In genomic region chr17:57106107-57106835, GRCh38 we compare ENCODE assay signal across 9 cellular contexts. TPM values are rescaled to one million over a fixed set of nuclear protein-coding genes. Genes with fewer than 3 reads are reported as not detected.
DNase-seq lines count a peak whose midpoint lies in the region; ATAC-seq, FAIRE-seq and TF ChIP-seq lines count a peak whose summit lies in the region.
"Had no signal": no experiment of that assay in that cellular context is flagged by ENCODE, and none has a peak within 500 bp of the region (broad histone marks: within the 10 kb centered on the region; RNA-seq: fewer than 3 reads in every experiment).

No MANE protein-coding gene starts in this region.

- no peak overlapping the region for H3K4me2 ChIP-seq in K562 (ENCODE audit: insufficient read depth, low read length)

- no peak overlapping the region for H2AFZ ChIP-seq in K562 (ENCODE audit: low read depth, low read length)

- H3K4me3 ChIP-seq in K562, result no peak overlapping the region
- no peak overlapping the region for H3K4me3 ChIP-seq in right lobe of liver

- FAIRE-seq in D721Med (lab: Jason Lieb, UNC) (no peak), K562 (lab: Jason Lieb, UNC) (no peak)

- peaks cover 55% of the 10 kb centered on the region for H3K79me2 ChIP-seq in K562 (ENCODE audit: control insufficient read depth, insufficient read depth, low read length)

- H3K4me1 ChIP-seq in K562 (replicated peaks in 1 of 2; ENCODE audit: control insufficient read depth in 2 of 2, insufficient read depth in 2 of 2, low read length in 2 of 2), result peaks cover 31 to 34% of the 10 kb centered on the region in 2 experiments
- peaks cover 0 to 52% (median 24%) of the 10 kb centered on the region in 4 donors for H3K4me1 ChIP-seq in right lobe of liver

- POLR2A ChIA-PET in K562 (lab: Yijun Ruan, JAX), result interaction anchor here (0.7 to 1.5 kb wide), 5 partner anchors 9 to 436 kb away, joined by 3 to 8 read pairs (median 3); no protein-coding TSS in a partner anchor

- no peak for TF ChIP-seq EP300 in K562 (IDR thresholded peaks at IDR 0.05; ENCODE audit: low read length)

- H4K20me1 ChIP-seq in K562 (replicated peaks; ENCODE audit: control insufficient read depth, insufficient read depth, low read length), result no peaks in the 10 kb centered on the region; the same call in 1 of the 2 replicates

- peak; percentile 42 for TF ChIP-seq CTCF in D721Med (IDR thresholded peaks at IDR 0.05; ENCODE audit: insufficient read depth, missing control alignments)
- peak; percentile 44 to 56 (median 54) for TF ChIP-seq CTCF in K562 (IDR thresholded peaks at IDR 0.05 in 2 of 3, conservative IDR thresholded peaks at IDR 0.05 in 1 of 3; ENCODE audit: insufficient read depth in 2 of 3, low read depth in 1 of 3, low read length in 3 of 3)
- TF ChIP-seq CTCF in right lobe of liver (IDR thresholded peaks at IDR 0.05), result peak; percentile 20 to 50 (median 44)

- TSS peak; percentile 59 for BruUV-seq in K562 (replicated peaks; lab: Mats Ljungman, UMichigan)

- peaks cover 53% of the 10 kb centered on the region for H3K36me3 ChIP-seq in K562 (ENCODE audit: control insufficient read depth, insufficient read depth, low read length)
- no peaks in the 10 kb centered on the region for H3K36me3 ChIP-seq in right lobe of liver

- intact Hi-C loops in K562 (cut with micrococcal nuclease) (no loop called here), right lobe of liver (cut with DNase I) (no loop called here)

- H3K27ac ChIP-seq in K562 (ENCODE audit: extremely low read depth, low read depth, low read length) (no peak overlapping the region), right lobe of liver (no peak overlapping the region)

- 78% methylated on average over 17 of the region's 17 CpGs for WGBS in K562 (ENCODE audit: insufficient coverage, low coverage, missing lambda C conversion rate)
- 80% methylated on average over 12 of the region's 17 CpGs for WGBS in right lobe of liver (ENCODE audit: insufficient coverage, low coverage, low lambda C conversion rate, missing lambda C conversion rate)

- ATAC-seq in K562, result peak; percentile 61
- ATAC-seq in right lobe of liver, result peak; percentile 27 to 57 (median 34)
- no peak for ATAC-seq in GM18909 (IDR thresholded peaks at IDR 0.05; ENCODE audit: poor library complexity, unreplicated experiment)

- H3K9me1 ChIP-seq in K562 (ENCODE audit: control insufficient read depth, insufficient read depth, low read length), result peaks cover 4% of the 10 kb centered on the region

- CTCF ChIA-PET in K562 (lab: Yijun Ruan, JAX; ENCODE audit: low intra/inter-chr PET ratio), result no interaction called here

- H3K9me3 ChIP-seq in K562 (replicated peaks; ENCODE audit: control insufficient read depth, insufficient read depth, low read depth, low read length), result no peaks in the 10 kb centered on the region
- no peaks in the 10 kb centered on the region for H3K9me3 ChIP-seq in right lobe of liver

- TF ChIP-seq RAD21 in K562 (CRISPR knock-in tag; conservative IDR thresholded peaks at IDR 0.05 in 1 of 2, IDR thresholded peaks at IDR 0.05 in 1 of 2), result peak in 1 of 2 experiments; percentile 36; a peak in 1 of 4 replicates

- H3K9ac ChIP-seq in K562 (ENCODE audit: insufficient read depth in 1 of 2, low read depth in 2 of 2, low read length in 2 of 2), result peak overlapping the region in 1 of 2 experiments; percentile 73; a peak in 2 of 4 replicates

- H3K27me3 ChIP-seq in K562 (ENCODE audit: control insufficient read depth in 2 of 2, insufficient read depth in 2 of 2, low read length in 2 of 2) (no peaks in the 10 kb centered on the region), right lobe of liver (no peaks in the 10 kb centered on the region)

- in situ Hi-C loops in K562 (cut with MboI), result loop anchor here (5.0 kb wide), 1 partner anchor 89 kb away; no protein-coding TSS in a partner anchor

- TF ChIP-seq POLR2A in K562 (conservative IDR thresholded peaks at IDR 0.05) (no peak), right lobe of liver (IDR thresholded peaks at IDR 0.05) (no peak)

- DNase-seq in D721Med (ENCODE audit: insufficient read length, low spot score), result no peak
- peak; percentile 65 for DNase-seq in HuH-7 (ENCODE audit: low spot score)
- peak in 1 of 4 experiments; percentile 30 for DNase-seq in K562 (ENCODE audit: extremely low read depth in 1 of 4, low spot score in 3 of 4)
- peak in 1 of 3 donors; percentile 55 for DNase-seq in right lobe of liver
- DNase-seq in GM03348 (ENCODE audit: low spot score), result no peak
- DNase-seq in HuH-7.5 (ENCODE audit: low spot score), result no peak
- no peak for DNase-seq in activated naive CD4-positive, alpha-beta T cell (lab: John Stamatoyannopoulos, UW)
- DNase-seq: activated T-cell treated with anti-CD3 and anti-CD28 coated beads, Interleukin-2, amount 50 U/mL, for 48 hours had no signal

TF ChIP-seq in K562, 482 proteins besides CTCF, POLR2A, EP300 and RAD21:
- TF ChIP-seq TSC22D4 (tag; IDR thresholded peaks at IDR 0.05) (no peak), TFAP4 (CRISPR knock-in tag; IDR thresholded peaks at IDR 0.05; ENCODE audit: borderline replicate concordance) (peak; percentile 24; the same call in 1 of the 2 replicates), NUFIP1 (IDR thresholded peaks at IDR 0.05; ENCODE audit: partially characterized antibody) (no peak), ZNF589 (CRISPR knock-in tag; IDR thresholded peaks at IDR 0.05; ENCODE audit: low read depth) (no peak), SMC3 (conservative IDR thresholded peaks at IDR 0.05; ENCODE audit: insufficient read depth, low read depth, low read length) (0 out of 2 replicates have a peak, but pooled peaks have one; percentile 20), HDGF (IDR thresholded peaks at IDR 0.05) (no peak)

RNA-seq across cellular contexts. Expression of gene AKAP1, which starts 21.2 kb away (rescaled TPM):
- 47.3 and 76.5 TPM in 2 replicates for total RNA-seq in K562 (2011; cell fraction: chromatin; rRNA removed; ENCODE audit: low replicate concordance)
- 65.9 and 69.3 TPM in 2 replicates for total RNA-seq in K562 (2011; cell fraction: nucleolus; rRNA removed)
- total RNA-seq in K562 (2011; cell fraction: nucleoplasm; rRNA removed), result 70.5 and 70.8 TPM in 2 replicates
- total RNA-seq in K562 (2014; rRNA removed), result 50.4 and 57.2 TPM in 2 replicates
- total RNA-seq in K562 (2014; rRNA removed; fragmentation: Illumina TruSeq; extraction: Trizol), result 24.5 and 29.4 TPM in 2 replicates
- 36.4 and 41.2 TPM in 2 replicates for total RNA-seq in K562 (2015; rRNA removed; fragmentation: Illumina TruSeq; extraction: Trizol)
- total RNA-seq in K562 (2021), result 40.7 and 44.9 TPM in 2 replicates
- 46.8 and 48.4 TPM in 2 replicates for polyA plus RNA-seq in K562 (2011; rRNA removed)
- 54.8 and 62.0 TPM in 2 replicates for polyA plus RNA-seq in K562 (2011; cell fraction: cytosol; rRNA removed)
- 198 and 242 TPM in 2 replicates for polyA plus RNA-seq in K562 (2011; cell fraction: nucleus; rRNA removed)
- 24.4 and 26.8 TPM in 2 replicates for polyA plus RNA-seq in K562 (2012)
- 58.3 and 63.8 TPM in 2 replicates for polyA plus RNA-seq in K562 (2014; fragmentation: Illumina TruSeq; extraction: Trizol)
- 10 to 100 TPM; 12.9 to 13.2 TPM for polyA plus RNA-seq in K562 (2014; fragmentation: Nextera tagmentation; extraction: Ambion mirVana)
- 34.9 and 40.7 TPM in 2 replicates for polyA plus RNA-seq in K562 (2014; rRNA removed)
- 62.1 and 70.8 TPM in 2 replicates for polyA minus RNA-seq in K562 (2011; rRNA and poly(A)+ RNA removed)
- 57.1 and 64.3 TPM in 2 replicates for polyA minus RNA-seq in K562 (2011; cell fraction: cytosol; rRNA and poly(A)+ RNA removed)
- polyA minus RNA-seq in K562 (2011; cell fraction: nucleus; rRNA and poly(A)+ RNA removed), result 25.3 and 35.0 TPM in 2 replicates
- total RNA-seq in right lobe of liver, result 10 to 100 TPM; 31.2 to 58.5 (median 43.1) TPM
